In the genomic region with DNA sequence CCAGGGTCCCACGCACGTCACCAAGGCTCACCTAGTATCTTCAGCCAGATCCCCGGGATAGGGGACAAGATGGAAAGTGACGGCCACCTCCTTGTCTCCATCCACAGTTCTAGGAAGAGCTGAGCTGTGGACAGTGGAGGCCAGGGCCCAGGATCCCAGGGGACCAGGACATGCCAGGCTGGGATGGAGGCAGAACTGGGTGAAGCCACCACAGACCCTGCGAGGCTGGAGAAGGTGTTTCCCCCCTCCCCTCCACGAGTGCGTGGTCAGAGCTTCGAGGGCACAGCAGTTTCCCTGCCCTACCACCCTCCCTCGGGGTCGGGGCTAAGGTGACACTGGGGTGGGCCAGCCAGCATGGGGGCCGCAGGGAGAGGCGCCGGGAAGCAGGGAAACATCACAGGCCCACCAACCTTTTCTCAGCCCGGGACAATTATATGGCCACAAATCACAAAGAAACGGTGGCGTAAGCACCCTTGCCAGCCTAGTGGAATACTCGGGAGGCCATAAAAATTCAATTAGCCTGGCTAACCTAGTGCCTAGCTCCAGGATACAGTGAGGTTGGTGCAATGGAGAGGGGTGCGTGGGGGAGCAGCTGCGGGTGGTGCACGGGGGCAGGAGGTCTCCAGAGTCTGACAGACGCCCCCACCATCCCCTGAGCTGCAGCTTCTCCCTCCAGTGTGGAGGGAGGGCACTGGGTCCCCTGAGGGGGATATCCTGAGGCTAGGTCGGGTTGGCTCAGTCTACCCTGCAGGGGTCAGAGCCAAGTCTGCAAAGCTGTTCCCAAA, we compare ENCODE assay signal across 2 cellular contexts.
TF ChIP-seq lines count a peak whose summit lies in the region.

No MANE protein-coding gene starts in this region.

TF ChIP-seq in GM23338, 12 proteins besides CTCF, POLR2A, EP300 and RAD21 (continued from another document):
- TF ChIP-seq, protein P1, sequence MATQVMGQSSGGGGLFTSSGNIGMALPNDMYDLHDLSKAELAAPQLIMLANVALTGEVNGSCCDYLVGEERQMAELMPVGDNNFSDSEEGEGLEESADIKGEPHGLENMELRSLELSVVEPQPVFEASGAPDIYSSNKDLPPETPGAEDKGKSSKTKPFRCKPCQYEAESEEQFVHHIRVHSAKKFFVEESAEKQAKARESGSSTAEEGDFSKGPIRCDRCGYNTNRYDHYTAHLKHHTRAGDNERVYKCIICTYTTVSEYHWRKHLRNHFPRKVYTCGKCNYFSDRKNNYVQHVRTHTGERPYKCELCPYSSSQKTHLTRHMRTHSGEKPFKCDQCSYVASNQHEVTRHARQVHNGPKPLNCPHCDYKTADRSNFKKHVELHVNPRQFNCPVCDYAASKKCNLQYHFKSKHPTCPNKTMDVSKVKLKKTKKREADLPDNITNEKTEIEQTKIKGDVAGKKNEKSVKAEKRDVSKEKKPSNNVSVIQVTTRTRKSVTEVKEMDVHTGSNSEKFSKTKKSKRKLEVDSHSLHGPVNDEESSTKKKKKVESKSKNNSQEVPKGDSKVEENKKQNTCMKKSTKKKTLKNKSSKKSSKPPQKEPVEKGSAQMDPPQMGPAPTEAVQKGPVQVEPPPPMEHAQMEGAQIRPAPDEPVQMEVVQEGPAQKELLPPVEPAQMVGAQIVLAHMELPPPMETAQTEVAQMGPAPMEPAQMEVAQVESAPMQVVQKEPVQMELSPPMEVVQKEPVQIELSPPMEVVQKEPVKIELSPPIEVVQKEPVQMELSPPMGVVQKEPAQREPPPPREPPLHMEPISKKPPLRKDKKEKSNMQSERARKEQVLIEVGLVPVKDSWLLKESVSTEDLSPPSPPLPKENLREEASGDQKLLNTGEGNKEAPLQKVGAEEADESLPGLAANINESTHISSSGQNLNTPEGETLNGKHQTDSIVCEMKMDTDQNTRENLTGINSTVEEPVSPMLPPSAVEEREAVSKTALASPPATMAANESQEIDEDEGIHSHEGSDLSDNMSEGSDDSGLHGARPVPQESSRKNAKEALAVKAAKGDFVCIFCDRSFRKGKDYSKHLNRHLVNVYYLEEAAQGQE (IDR thresholded peaks at IDR 0.05; ENCODE audit: unreplicated experiment) = no peak
- TF ChIP-seq EZH2 (IDR thresholded peaks at IDR 0.05; ENCODE audit: low read depth, unreplicated experiment) (no peak), ZNF114 (CRISPR knock-in tag; IDR thresholded peaks at IDR 0.05) (no peak), ZNF331 (CRISPR knock-in tag; IDR thresholded peaks at IDR 0.05; ENCODE audit: low read depth) (no peak), POLR2AphosphoS5 (IDR thresholded peaks at IDR 0.05; ENCODE audit: low read depth) (no peak), STAT1 (IDR thresholded peaks at IDR 0.05; ENCODE audit: unreplicated experiment) (no peak), EZH2phosphoT487 (IDR thresholded peaks at IDR 0.05; ENCODE audit: unreplicated experiment) (no peak), ETS1 (IDR thresholded peaks at IDR 0.05) (no peak)

TF ChIP-seq in H1, 55 proteins besides CTCF, POLR2A, EP300 and RAD21 (continued from another document):
- TF ChIP-seq, protein P2, sequence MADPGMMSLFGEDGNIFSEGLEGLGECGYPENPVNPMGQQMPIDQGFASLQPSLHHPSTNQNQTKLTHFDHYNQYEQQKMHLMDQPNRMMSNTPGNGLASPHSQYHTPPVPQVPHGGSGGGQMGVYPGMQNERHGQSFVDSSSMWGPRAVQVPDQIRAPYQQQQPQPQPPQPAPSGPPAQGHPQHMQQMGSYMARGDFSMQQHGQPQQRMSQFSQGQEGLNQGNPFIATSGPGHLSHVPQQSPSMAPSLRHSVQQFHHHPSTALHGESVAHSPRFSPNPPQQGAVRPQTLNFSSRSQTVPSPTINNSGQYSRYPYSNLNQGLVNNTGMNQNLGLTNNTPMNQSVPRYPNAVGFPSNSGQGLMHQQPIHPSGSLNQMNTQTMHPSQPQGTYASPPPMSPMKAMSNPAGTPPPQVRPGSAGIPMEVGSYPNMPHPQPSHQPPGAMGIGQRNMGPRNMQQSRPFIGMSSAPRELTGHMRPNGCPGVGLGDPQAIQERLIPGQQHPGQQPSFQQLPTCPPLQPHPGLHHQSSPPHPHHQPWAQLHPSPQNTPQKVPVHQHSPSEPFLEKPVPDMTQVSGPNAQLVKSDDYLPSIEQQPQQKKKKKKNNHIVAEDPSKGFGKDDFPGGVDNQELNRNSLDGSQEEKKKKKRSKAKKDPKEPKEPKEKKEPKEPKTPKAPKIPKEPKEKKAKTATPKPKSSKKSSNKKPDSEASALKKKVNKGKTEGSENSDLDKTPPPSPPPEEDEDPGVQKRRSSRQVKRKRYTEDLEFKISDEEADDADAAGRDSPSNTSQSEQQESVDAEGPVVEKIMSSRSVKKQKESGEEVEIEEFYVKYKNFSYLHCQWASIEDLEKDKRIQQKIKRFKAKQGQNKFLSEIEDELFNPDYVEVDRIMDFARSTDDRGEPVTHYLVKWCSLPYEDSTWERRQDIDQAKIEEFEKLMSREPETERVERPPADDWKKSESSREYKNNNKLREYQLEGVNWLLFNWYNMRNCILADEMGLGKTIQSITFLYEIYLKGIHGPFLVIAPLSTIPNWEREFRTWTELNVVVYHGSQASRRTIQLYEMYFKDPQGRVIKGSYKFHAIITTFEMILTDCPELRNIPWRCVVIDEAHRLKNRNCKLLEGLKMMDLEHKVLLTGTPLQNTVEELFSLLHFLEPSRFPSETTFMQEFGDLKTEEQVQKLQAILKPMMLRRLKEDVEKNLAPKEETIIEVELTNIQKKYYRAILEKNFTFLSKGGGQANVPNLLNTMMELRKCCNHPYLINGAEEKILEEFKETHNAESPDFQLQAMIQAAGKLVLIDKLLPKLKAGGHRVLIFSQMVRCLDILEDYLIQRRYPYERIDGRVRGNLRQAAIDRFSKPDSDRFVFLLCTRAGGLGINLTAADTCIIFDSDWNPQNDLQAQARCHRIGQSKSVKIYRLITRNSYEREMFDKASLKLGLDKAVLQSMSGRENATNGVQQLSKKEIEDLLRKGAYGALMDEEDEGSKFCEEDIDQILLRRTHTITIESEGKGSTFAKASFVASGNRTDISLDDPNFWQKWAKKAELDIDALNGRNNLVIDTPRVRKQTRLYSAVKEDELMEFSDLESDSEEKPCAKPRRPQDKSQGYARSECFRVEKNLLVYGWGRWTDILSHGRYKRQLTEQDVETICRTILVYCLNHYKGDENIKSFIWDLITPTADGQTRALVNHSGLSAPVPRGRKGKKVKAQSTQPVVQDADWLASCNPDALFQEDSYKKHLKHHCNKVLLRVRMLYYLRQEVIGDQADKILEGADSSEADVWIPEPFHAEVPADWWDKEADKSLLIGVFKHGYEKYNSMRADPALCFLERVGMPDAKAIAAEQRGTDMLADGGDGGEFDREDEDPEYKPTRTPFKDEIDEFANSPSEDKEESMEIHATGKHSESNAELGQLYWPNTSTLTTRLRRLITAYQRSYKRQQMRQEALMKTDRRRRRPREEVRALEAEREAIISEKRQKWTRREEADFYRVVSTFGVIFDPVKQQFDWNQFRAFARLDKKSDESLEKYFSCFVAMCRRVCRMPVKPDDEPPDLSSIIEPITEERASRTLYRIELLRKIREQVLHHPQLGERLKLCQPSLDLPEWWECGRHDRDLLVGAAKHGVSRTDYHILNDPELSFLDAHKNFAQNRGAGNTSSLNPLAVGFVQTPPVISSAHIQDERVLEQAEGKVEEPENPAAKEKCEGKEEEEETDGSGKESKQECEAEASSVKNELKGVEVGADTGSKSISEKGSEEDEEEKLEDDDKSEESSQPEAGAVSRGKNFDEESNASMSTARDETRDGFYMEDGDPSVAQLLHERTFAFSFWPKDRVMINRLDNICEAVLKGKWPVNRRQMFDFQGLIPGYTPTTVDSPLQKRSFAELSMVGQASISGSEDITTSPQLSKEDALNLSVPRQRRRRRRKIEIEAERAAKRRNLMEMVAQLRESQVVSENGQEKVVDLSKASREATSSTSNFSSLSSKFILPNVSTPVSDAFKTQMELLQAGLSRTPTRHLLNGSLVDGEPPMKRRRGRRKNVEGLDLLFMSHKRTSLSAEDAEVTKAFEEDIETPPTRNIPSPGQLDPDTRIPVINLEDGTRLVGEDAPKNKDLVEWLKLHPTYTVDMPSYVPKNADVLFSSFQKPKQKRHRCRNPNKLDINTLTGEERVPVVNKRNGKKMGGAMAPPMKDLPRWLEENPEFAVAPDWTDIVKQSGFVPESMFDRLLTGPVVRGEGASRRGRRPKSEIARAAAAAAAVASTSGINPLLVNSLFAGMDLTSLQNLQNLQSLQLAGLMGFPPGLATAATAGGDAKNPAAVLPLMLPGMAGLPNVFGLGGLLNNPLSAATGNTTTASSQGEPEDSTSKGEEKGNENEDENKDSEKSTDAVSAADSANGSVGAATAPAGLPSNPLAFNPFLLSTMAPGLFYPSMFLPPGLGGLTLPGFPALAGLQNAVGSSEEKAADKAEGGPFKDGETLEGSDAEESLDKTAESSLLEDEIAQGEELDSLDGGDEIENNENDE (IDR thresholded peaks at IDR 0.05; ENCODE audit: insufficient replicate concordance, low read length) = no peak
- TF ChIP-seq, protein P3, sequence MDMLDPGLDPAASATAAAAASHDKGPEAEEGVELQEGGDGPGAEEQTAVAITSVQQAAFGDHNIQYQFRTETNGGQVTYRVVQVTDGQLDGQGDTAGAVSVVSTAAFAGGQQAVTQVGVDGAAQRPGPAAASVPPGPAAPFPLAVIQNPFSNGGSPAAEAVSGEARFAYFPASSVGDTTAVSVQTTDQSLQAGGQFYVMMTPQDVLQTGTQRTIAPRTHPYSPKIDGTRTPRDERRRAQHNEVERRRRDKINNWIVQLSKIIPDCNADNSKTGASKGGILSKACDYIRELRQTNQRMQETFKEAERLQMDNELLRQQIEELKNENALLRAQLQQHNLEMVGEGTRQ (IDR thresholded peaks at IDR 0.05; ENCODE audit: low read length) = no peak
- TF ChIP-seq, protein P4, sequence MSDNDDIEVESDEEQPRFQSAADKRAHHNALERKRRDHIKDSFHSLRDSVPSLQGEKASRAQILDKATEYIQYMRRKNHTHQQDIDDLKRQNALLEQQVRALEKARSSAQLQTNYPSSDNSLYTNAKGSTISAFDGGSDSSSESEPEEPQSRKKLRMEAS (IDR thresholded peaks at IDR 0.05) = no peak
- TF ChIP-seq SUZ12 (IDR thresholded peaks at IDR 0.05; ENCODE audit: low read length) (no peak), BCL11A (IDR thresholded peaks at IDR 0.05; ENCODE audit: low read depth in 2 of 2, low read length in 2 of 2) (no peak), SAP30 (IDR thresholded peaks at IDR 0.05; ENCODE audit: insufficient read depth, insufficient replicate concordance, low read length) (no peak), NRF1 (IDR thresholded peaks at IDR 0.05; ENCODE audit: low read depth, low read length) (no peak), E2F6 (IDR thresholded peaks at IDR 0.05) (no peak), CHD1 (IDR thresholded peaks at IDR 0.05; ENCODE audit: low read depth, low read length) (no peak), TAF1 (IDR thresholded peaks at IDR 0.05; ENCODE audit: low read depth, low read length) (no peak), ASH2L (IDR thresholded peaks at IDR 0.05; ENCODE audit: low read length) (no peak), GTF2F1 (IDR thresholded peaks at IDR 0.05; ENCODE audit: borderline replicate concordance, low read depth, low read length) (no peak), TCF12 (IDR thresholded peaks at IDR 0.05; ENCODE audit: low read depth, low read length) (no peak), RFX5 (IDR thresholded peaks at IDR 0.05; ENCODE audit: borderline replicate concordance, low read depth, low read length) (no peak), POLR2AphosphoS5 (IDR thresholded peaks at IDR 0.05; ENCODE audit: low read depth, low read length) (no peak), KDM5A (IDR thresholded peaks at IDR 0.05; ENCODE audit: low read length) (no peak)
- TF ChIP-seq, protein P5, sequence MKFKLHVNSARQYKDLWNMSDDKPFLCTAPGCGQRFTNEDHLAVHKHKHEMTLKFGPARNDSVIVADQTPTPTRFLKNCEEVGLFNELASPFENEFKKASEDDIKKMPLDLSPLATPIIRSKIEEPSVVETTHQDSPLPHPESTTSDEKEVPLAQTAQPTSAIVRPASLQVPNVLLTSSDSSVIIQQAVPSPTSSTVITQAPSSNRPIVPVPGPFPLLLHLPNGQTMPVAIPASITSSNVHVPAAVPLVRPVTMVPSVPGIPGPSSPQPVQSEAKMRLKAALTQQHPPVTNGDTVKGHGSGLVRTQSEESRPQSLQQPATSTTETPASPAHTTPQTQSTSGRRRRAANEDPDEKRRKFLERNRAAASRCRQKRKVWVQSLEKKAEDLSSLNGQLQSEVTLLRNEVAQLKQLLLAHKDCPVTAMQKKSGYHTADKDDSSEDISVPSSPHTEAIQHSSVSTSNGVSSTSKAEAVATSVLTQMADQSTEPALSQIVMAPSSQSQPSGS (IDR thresholded peaks at IDR 0.05; ENCODE audit: low read length) = no peak
